In the genomic region with DNA sequence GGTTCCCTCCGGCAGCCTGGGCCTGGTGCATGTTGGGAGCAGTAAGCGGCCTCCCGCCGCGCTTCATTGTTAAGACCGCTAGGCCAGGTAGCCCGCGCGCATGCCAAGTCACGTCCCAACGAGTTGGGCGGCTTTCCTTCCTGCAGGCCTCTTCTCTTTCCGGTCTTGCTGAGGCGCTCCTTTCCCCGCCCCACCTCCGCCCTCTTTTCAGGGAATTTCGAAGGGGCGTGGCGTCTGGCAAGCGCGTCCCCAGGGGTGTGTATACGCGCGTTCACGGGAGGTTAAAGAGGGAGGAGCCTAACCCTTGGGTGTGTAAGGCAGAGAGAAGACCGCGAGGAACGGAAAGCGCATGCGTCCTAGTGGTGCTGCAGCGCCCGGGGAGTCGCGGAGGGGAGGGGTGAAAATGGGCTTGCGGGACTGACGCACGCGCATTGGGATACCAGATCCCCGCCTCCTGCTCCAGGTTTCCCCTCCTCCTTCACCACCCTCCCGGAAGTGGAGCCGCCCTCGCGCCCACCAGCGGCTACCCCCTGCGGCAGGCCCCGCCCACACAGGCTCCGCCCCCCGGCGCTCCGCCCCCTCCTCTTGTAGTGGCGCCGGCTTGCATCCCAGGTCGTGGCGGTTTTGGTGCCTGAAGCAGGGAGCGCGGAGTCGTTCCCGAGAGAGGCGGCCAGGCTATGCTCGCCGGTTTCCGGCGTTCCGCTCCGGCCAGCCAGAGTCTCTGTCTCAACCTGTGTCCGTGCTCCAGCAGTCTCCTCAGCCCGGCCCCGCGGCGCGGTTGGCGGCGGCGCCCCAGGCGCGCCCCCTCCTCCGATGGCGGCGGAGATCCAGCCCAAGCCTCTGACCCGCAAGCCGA, we compare ENCODE assay signal across 8 cellular contexts. TPM values are rescaled to one million over a fixed set of nuclear protein-coding genes. Genes with fewer than 3 reads are reported as not detected.
DNase-seq lines count a peak whose midpoint lies in the region; ATAC-seq lines count a peak whose summit lies in the region.

A gene with protein sequence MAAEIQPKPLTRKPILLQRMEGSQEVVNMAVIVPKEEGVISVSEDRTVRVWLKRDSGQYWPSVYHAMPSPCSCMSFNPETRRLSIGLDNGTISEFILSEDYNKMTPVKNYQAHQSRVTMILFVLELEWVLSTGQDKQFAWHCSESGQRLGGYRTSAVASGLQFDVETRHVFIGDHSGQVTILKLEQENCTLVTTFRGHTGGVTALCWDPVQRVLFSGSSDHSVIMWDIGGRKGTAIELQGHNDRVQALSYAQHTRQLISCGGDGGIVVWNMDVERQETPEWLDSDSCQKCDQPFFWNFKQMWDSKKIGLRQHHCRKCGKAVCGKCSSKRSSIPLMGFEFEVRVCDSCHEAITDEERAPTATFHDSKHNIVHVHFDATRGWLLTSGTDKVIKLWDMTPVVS (plus strand): TSS at position 588 of the 856 bp plus-strand sequence. CDS start 226 bp downstream, at position 814.

- peak; percentile 98 to 100 (median 99) for DNase-seq in C1 segment of cervical spinal cord (lab: John Stamatoyannopoulos, UW)
- peak; percentile 100 for DNase-seq in NCI-H748 (lab: John Stamatoyannopoulos, UW; ENCODE audit: unreplicated experiment)
- peak; percentile 99 for DNase-seq in activated CD4-positive, alpha-beta T cell treated with anti-CD3 and anti-CD28 coated beads, Interleukin-2, amount 50 U/mL, for 1 hour
- DNase-seq in dedifferentiated amniotic fluid mesenchymal stem cell (ENCODE audit: extremely low spot score) = peak; percentile 100
- DNase-seq in left lobe of liver (ENCODE audit: low spot score) = peak; percentile 100
- DNase-seq in stimulated activated CD4-positive, alpha-beta T cell treated with anti-CD3 and anti-CD28 coated beads, Interleukin-2, amount 100 ng/mL, for 4 hours (ENCODE audit: low read depth) = peak; percentile 99

- ATAC-seq in GM19351 (IDR thresholded peaks at IDR 0.05; ENCODE audit: unreplicated experiment) (peak; percentile 72), HG03521 (IDR thresholded peaks at IDR 0.05; ENCODE audit: unreplicated experiment) (peak; percentile 78), left lobe of liver (peak; percentile 90)

RNA-seq across cellular contexts. Expression of the gene that starts here (rescaled TPM):
- total RNA-seq in left lobe of liver = 6.2 TPM

Comparison
In these comparisons a context has a peak if more than half of its experiments do, and no peak if none do; other contexts are left out.
1. Peak in every context shown above with its lines: DNase-seq and ATAC-seq.